ENCODE assay signal across 8 cellular contexts in genomic region chr2:215664847-215665525, GRCh38.
DNase-seq lines count a peak whose midpoint lies in the region; ATAC-seq and TF ChIP-seq lines count a peak whose summit lies in the region.

No MANE protein-coding gene starts in this region.

- H3K27ac ChIP-seq in RWPE1 (no peak overlapping the region), right cardiac atrium (ENCODE audit: low read length) (no peak overlapping the region)
- H3K27ac ChIP-seq in CD4-positive, alpha-beta memory T cell (ENCODE audit: low read depth, low read length): no peak overlapping the region

- TF ChIP-seq CTCF in GM13977 (IDR thresholded peaks at IDR 0.05; ENCODE audit: extremely low read depth, insufficient read depth, missing control alignments): no peak
- no peak for TF ChIP-seq CTCF in RWPE1 (conservative IDR thresholded peaks at IDR 0.05; ENCODE audit: low read depth)

- no peak overlapping the region for H3K4me3 ChIP-seq in right cardiac atrium (ENCODE audit: low read length)
- H3K4me3 ChIP-seq in CD4-positive, alpha-beta memory T cell (ENCODE audit: low read length in 2 of 2): no peak overlapping the region

- peaks cover 0 to 1% (median 0%) of the 10 kb centered on the region in 8 donors for H3K9me3 Mint-ChIP-seq in CD4-positive, alpha-beta memory T cell

- no peaks in the 10 kb centered on the region for H3K36me3 ChIP-seq in CD4-positive, alpha-beta memory T cell (ENCODE audit: insufficient read depth, low read length)

- intact Hi-C loops in right cardiac atrium (cut with DNase I): no loop called here
- intact Hi-C loops in CD4-positive, alpha-beta memory T cell (cut with micrococcal nuclease): no loop called here

- no peaks in the 10 kb centered on the region for H3K27me3 Mint-ChIP-seq in CD4-positive, alpha-beta memory T cell

- peaks cover 0 to 3% (median 0%) of the 10 kb centered on the region in 4 donors for H3K4me1 Mint-ChIP-seq in CD4-positive, alpha-beta memory T cell

- DNase-seq in GM13977 (ENCODE audit: low spot score): peak; percentile 28
- peak; percentile 87 for DNase-seq in RWPE1 (ENCODE audit: low spot score)
- no peak for DNase-seq in right cardiac atrium
- no peak for DNase-seq in CD4-positive, alpha-beta memory T cell
- no peak for DNase-seq in NCI-H1048 (lab: John Stamatoyannopoulos, UW)
- no peak for DNase-seq in activated gamma-delta T cell treated with Interleukin-2 at 50 U/mL for 16 hours
- DNase-seq in pons (ENCODE audit: low spot score): no peak

- in situ Hi-C loops in GM13977 (cut with MboI; ENCODE audit: low pct_unique_long_range_greater_than_20kb, low sequenced_read_pairs, unreplicated experiment): no loop called here

- POLR2A ChIA-PET in RWPE1 (lab: Yijun Ruan, JAX; ENCODE audit: low non-redundant PET): no interaction called here
- POLR2A ChIA-PET in CD4-positive, alpha-beta memory T cell (lab: Charles Lee; ENCODE audit: partially characterized antibody): no interaction called here

- ATAC-seq in HG02610 (IDR thresholded peaks at IDR 0.05; ENCODE audit: unreplicated experiment): peak; percentile 86
- ATAC-seq in right cardiac atrium: peak; percentile 50 to 81

- no peaks in the 10 kb centered on the region for H3K4me1 ChIP-seq in right cardiac atrium (ENCODE audit: control insufficient read depth, insufficient read depth, low read length)
- H3K4me1 ChIP-seq in CD4-positive, alpha-beta memory T cell (ENCODE audit: insufficient read depth, low read length): no peaks in the 10 kb centered on the region

- no peaks in the 10 kb centered on the region for H3K36me3 Mint-ChIP-seq in CD4-positive, alpha-beta memory T cell

- no peaks in the 10 kb centered on the region for H3K27me3 ChIP-seq in right cardiac atrium (ENCODE audit: control insufficient read depth, insufficient read depth)
- H3K27me3 ChIP-seq in CD4-positive, alpha-beta memory T cell (ENCODE audit: insufficient read depth, low read length): no peaks in the 10 kb centered on the region

- CTCF ChIA-PET in RWPE1 (lab: Yijun Ruan, JAX): interaction anchor here (0.5 to 0.7 kb wide), 6 partner anchors 8 to 232 kb away, joined by 3 to 4 read pairs (median 3); no protein-coding TSS in a partner anchor
- CTCF ChIA-PET in CD4-positive, alpha-beta memory T cell (lab: Charles Lee; ENCODE audit: partially characterized antibody): no interaction called here

- no peak overlapping the region for H3K27ac Mint-ChIP-seq in CD4-positive, alpha-beta memory T cell

- no peaks in the 10 kb centered on the region for H3K9me3 ChIP-seq in right cardiac atrium (ENCODE audit: control insufficient read depth, low read length)
- no peaks in the 10 kb centered on the region for H3K9me3 ChIP-seq in CD4-positive, alpha-beta memory T cell (ENCODE audit: control insufficient read depth in 1 of 2, low read length in 2 of 2)

- H3K4me3 Mint-ChIP-seq in CD4-positive, alpha-beta memory T cell: no peak overlapping the region

- 73% methylated on average over 3 of the region's 3 CpGs for WGBS in right cardiac atrium

Comparison
In these comparisons a context has a peak if more than half of its experiments do, and no peak if none do; other contexts are left out.
1. DNase-seq: peak in GM13977 (single experiment) and RWPE1 (single experiment); none in right cardiac atrium (0 of 3), CD4-positive, alpha-beta memory T cell (0 of 5), NCI-H1048 (single experiment), activated gamma-delta T cell treated with Interleukin-2 at 50 U/mL for 16 hours (single experiment) and pons (single experiment).